In genomic region chr11:63945482-63946163, GRCh38 we compare ENCODE assay signal across 8 cellular contexts. TPM values are rescaled to one million over a fixed set of nuclear protein-coding genes. Genes with fewer than 3 reads are reported as not detected.
DNase-seq lines count a peak whose midpoint lies in the region; ATAC-seq and TF ChIP-seq lines count a peak whose summit lies in the region.

No MANE protein-coding gene starts in this region.

- TF ChIP-seq EP300 in sigmoid colon (IDR thresholded peaks at IDR 0.05) = no peak

- H3K9me3 ChIP-seq in sigmoid colon = no peaks in the 10 kb centered on the region

- 41 to 56% methylated on average over 14 of the region's 14 CpGs for WGBS in sigmoid colon, 2 donors

- peak overlapping the region in 1 of 4 donors; percentile 11 for H3K4me3 ChIP-seq in sigmoid colon

- no peak for ATAC-seq in GM18498 (IDR thresholded peaks at IDR 0.05; ENCODE audit: unreplicated experiment)

- H3K4me1 ChIP-seq in sigmoid colon = peaks cover 0 to 22% (median 15%) of the 10 kb centered on the region in 4 donors

- peak; percentile 79 to 90 (median 88) for TF ChIP-seq CTCF in sigmoid colon (IDR thresholded peaks at IDR 0.05)

- H3K27ac ChIP-seq in sigmoid colon = peak overlapping the region; percentile 74 to 81 (median 78)

- peaks cover 0 to 31% (median 6%) of the 10 kb centered on the region in 4 donors for H3K36me3 ChIP-seq in sigmoid colon

- DNase-seq in NCI-H2081 (lab: John Stamatoyannopoulos, UW) = peak; percentile 52 to 72
- no peak for DNase-seq in NCI-H2081 treated with DMSO at 0.1 percent for 48 hours (lab: John Stamatoyannopoulos, UW)
- peak; percentile 49 for DNase-seq in NCI-H128 (lab: John Stamatoyannopoulos, UW; ENCODE audit: unreplicated experiment)
- DNase-seq in T-helper 2 cell = peak in 4 of 5 experiments; percentile 15 to 55 (median 32)
- peak; percentile 33 for DNase-seq in brain pericyte (ENCODE audit: low read depth, low spot score)
- DNase-seq in iPS-NIHi11 (ENCODE audit: low spot score) = peak; percentile 79
- peak; percentile 90 for DNase-seq in sigmoid colon

- intact Hi-C loops in sigmoid colon (cut with DNase I) = loop anchor here (1.0 to 2.0 kb wide), 2 partner anchors 108 to 273 kb away; no protein-coding TSS in a partner anchor

- H3K27me3 ChIP-seq in sigmoid colon = no peaks in the 10 kb centered on the region

- TF ChIP-seq POLR2A in sigmoid colon (IDR thresholded peaks at IDR 0.05) = no peak

RNA-seq across cellular contexts. Expression of gene NAA40, which starts 6.8 kb away (rescaled TPM):
- 10 to 100 TPM in 1 of 4 donors, 1 to 10 TPM in 3; 5.4 to 18.0 (median 6.8) TPM for total RNA-seq in sigmoid colon
- polyA plus RNA-seq in sigmoid colon = 10 to 100 TPM in 2 of 3 donors, 1 to 10 TPM in 1; 7.2 to 22.9 (median 11.1) TPM

RNA-seq across cellular contexts. Expression of gene RCOR2, which starts 28.7 kb away (rescaled TPM):
- under 1 TPM; 0.49 to 0.83 (median 0.70) TPM for total RNA-seq in sigmoid colon
- 1 to 10 TPM in 1 of 3 donors, under 1 TPM in 2; 0.60 to 2.4 (median 0.69) TPM for polyA plus RNA-seq in sigmoid colon

RNA-seq across cellular contexts. Expression of gene COX8A, which starts 28.8 kb away (rescaled TPM):
- 100 to 1,000 TPM; 419 to 659 (median 577) TPM for total RNA-seq in sigmoid colon
- polyA plus RNA-seq in sigmoid colon = 1,000 to 10,000 TPM; 1,536 to 1,691 (median 1,674) TPM

RNA-seq across cellular contexts. Expression of gene OTUB1, which starts 40.6 kb away (rescaled TPM):
- total RNA-seq in sigmoid colon = 10 to 100 TPM; 44.8 to 61.7 (median 57.8) TPM
- polyA plus RNA-seq in sigmoid colon = 10 to 100 TPM; 88.9 to 96.4 (median 91.3) TPM
